In the genomic region with DNA sequence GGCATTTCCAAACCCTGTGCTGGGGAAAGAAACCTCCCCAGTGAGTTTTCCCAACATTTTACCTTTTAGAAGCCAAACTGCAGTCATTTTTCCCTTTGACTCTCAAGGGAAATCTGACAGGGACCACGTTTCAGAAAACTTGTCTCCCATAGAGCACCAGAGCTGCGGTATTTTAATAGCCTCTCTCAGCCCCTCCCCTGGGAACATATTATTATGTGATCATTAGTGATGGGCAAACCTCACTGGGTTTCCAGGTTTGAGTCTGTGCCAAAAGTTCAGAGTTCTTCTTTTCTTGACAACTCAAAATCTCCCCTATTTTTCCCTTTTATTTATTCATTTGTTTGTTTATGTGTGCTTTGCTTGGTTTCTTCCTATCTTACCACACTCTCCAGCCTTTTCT, we compare ENCODE assay signal across 17 cellular contexts. TPM values are rescaled to one million over a fixed set of nuclear protein-coding genes. Genes with fewer than 3 reads are reported as not detected.
A peak's percentile ranks its signal among the peaks of the same experiment; 100 is the strongest.
DNase-seq lines count a peak whose midpoint lies in the region; ATAC-seq, FAIRE-seq and TF ChIP-seq lines count a peak whose summit lies in the region.
"Had no signal": no experiment of that assay in that cellular context is flagged by ENCODE, and none has a peak within 500 bp of the region (broad histone marks: within the 10 kb centered on the region; RNA-seq: fewer than 3 reads in every experiment).

No MANE protein-coding gene starts in this region.

- RAD21 ChIA-PET in GM12878 (lab: Charles Lee; ENCODE audit: unreplicated experiment): no interaction called here

- POLR2A ChIA-PET in GM12878 (lab: Charles Lee): interaction anchor here (1.1 kb wide), 2 partner anchors 28 to 96 kb away, joined by 3 to 6 read pairs; no protein-coding TSS in a partner anchor

- in situ Hi-C loops in GM12878 (cut with MboI): no loop called here
- in situ Hi-C loops in ACHN (cut with HindIII; ENCODE audit: low pct_ligation_motif_present, low pct_unique_long_range_greater_than_20kb, low sequenced_read_pairs): no loop called here

- no peak for FAIRE-seq in GM12878 (lab: Jason Lieb, UNC)
- FAIRE-seq: G401.6, GM12892, H1, HTR-8/SVneo had no signal

- H3K9me3 ChIP-seq in heart right ventricle (peaks cover 0 to 4% (median 0%) of the 10 kb centered on the region in 11 donors), GM12878 (replicated peaks; ENCODE audit: control insufficient read depth, insufficient read depth, low read length) (no peaks in the 10 kb centered on the region), subcutaneous abdominal adipose tissue (ENCODE audit: control insufficient read depth in 5 of 5, low read length in 5 of 5) (peaks cover 0 to 5% (median 0%) of the 10 kb centered on the region in 5 donors)
- H3K9me3 ChIP-seq: HAP-1 had no signal

- H3K4me2 ChIP-seq in GM12878 (ENCODE audit: control insufficient read depth, insufficient read depth): no peak overlapping the region

- no peak for TF ChIP-seq CTCF in heart right ventricle (IDR thresholded peaks at IDR 0.05)
- no peak for TF ChIP-seq CTCF in GM12878 (IDR thresholded peaks at IDR 0.05 in 2 of 3, conservative IDR thresholded peaks at IDR 0.05 in 1 of 3; ENCODE audit: control insufficient read depth in 2 of 3, extremely low read depth in 1 of 3, insufficient read depth in 1 of 3, low read depth in 3 of 3, low read length in 3 of 3)

- no peak overlapping the region for H2AFZ ChIP-seq in GM12878 (ENCODE audit: control insufficient read depth, low read depth, low read length)

- SMC1A ChIA-PET in GM12878 (lab: Charles Lee; ENCODE audit: uncharacterized antibody, unreplicated experiment): no interaction called here

- ATAC-seq in heart right ventricle (no peak), left cardiac atrium (no peak), GM12878 (peak; percentile 28; the same call in 1 of the 3 replicates), GM21737 (IDR thresholded peaks at IDR 0.05; ENCODE audit: unreplicated experiment) (no peak)

- intact Hi-C loops in heart right ventricle (cut with DNase I): no loop called here
- intact Hi-C loops in left cardiac atrium (cut with DNase I): no loop called here
- intact Hi-C loops in GM12878 (cut with micrococcal nuclease; ENCODE audit: unreplicated experiment): no loop called here

- TF ChIP-seq RAD21 in GM12878 (IDR thresholded peaks at IDR 0.05; ENCODE audit: insufficient read depth, low read depth, low read length): no peak

- H3K4me1 ChIP-seq in heart right ventricle: peaks cover 0 to 23% (median 0%) of the 10 kb centered on the region in 9 donors
- no peaks in the 10 kb centered on the region for H3K4me1 ChIP-seq in GM12878 (ENCODE audit: control insufficient read depth, insufficient read depth, low read length)
- H3K4me1 ChIP-seq in subcutaneous abdominal adipose tissue (ENCODE audit: control insufficient read depth in 5 of 5, insufficient read depth in 5 of 5, low read length in 5 of 5): peaks cover 0 to 20% (median 18%) of the 10 kb centered on the region in 5 donors
- H3K4me1 ChIP-seq: HAP-1 had no signal

- no peak for TF ChIP-seq POLR2A in GM12878 (IDR thresholded peaks at IDR 0.05; ENCODE audit: low read depth, low read length)

- H3K27ac ChIP-seq in heart right ventricle (peak overlapping the region in 7 of 10 donors; percentile 32 to 65 (median 53)), GM12878 (ENCODE audit: control insufficient read depth, insufficient read depth) (no peak overlapping the region), subcutaneous abdominal adipose tissue (ENCODE audit: low read depth, low read length) (peak overlapping the region; percentile 72)
- H3K27ac ChIP-seq: C4-2B had no signal

- H4K20me1 ChIP-seq in GM12878 (ENCODE audit: control insufficient read depth, insufficient read depth): no peaks in the 10 kb centered on the region

- WGBS in heart right ventricle, 2 donors: 62 to 63% methylated on average over 2 of the region's 2 CpGs
- WGBS in GM12878 (ENCODE audit: insufficient coverage, insufficient replicate concordance, low lambda C conversion rate, missing lambda C conversion rate): 25% methylated on average over 2 of the region's 2 CpGs

- no peaks in the 10 kb centered on the region for H3K36me3 ChIP-seq in heart right ventricle
- H3K36me3 ChIP-seq in GM12878 (ENCODE audit: control insufficient read depth in 2 of 2, insufficient read depth in 2 of 2, low read length in 1 of 2): no peaks in the 10 kb centered on the region
- no peaks in the 10 kb centered on the region for H3K36me3 ChIP-seq in subcutaneous abdominal adipose tissue (ENCODE audit: control insufficient read depth in 5 of 5, insufficient read depth in 5 of 5, low read length in 5 of 5)
- H3K36me3 ChIP-seq: HAP-1 had no signal

- no peak overlapping the region for H3K4me3 ChIP-seq in heart right ventricle
- no peak overlapping the region for H3K4me3 ChIP-seq in GM12878
- H3K4me3 ChIP-seq in subcutaneous abdominal adipose tissue (ENCODE audit: low read depth in 1 of 5, low read length in 5 of 5): no peak overlapping the region
- H3K4me3 ChIP-seq: HAP-1 had no signal

- no peaks in the 10 kb centered on the region for H3K79me2 ChIP-seq in GM12878 (ENCODE audit: control insufficient read depth, insufficient read depth, low read length)

- CTCF ChIA-PET in GM12878 (lab: Yijun Ruan, JAX): no interaction called here

- no peak overlapping the region for H3K9ac ChIP-seq in GM12878 (ENCODE audit: control insufficient read depth, insufficient read depth, low read length)
- H3K9ac ChIP-seq in subcutaneous abdominal adipose tissue (ENCODE audit: low read length in 5 of 5): no peak overlapping the region

- no TSS peak for BruUV-seq in GM12878 (replicated peaks; lab: Mats Ljungman, UMichigan)

- DNase-seq in heart right ventricle (no peak), left cardiac atrium (no peak), GM12878 (ENCODE audit: low read depth, low spot score) (no peak), renal cortical epithelial cell (ENCODE audit: low read depth) (peak; percentile 28), ACHN (no peak), NCI-H774 (lab: John Stamatoyannopoulos, UW) (no peak)
- DNase-seq: 8988T; CD4-positive, alpha-beta memory T cell; DMS79 had no signal

- TF ChIP-seq EP300 in GM12878 (IDR thresholded peaks at IDR 0.05; ENCODE audit: borderline replicate concordance in 1 of 2, control insufficient read depth in 1 of 2, low read depth in 2 of 2, low read length in 2 of 2): no peak

- peaks cover 0 to 6% (median 0%) of the 10 kb centered on the region in 7 donors for H3K27me3 ChIP-seq in heart right ventricle
- H3K27me3 ChIP-seq in GM12878 (replicated peaks in 1 of 2; ENCODE audit: control insufficient read depth in 2 of 2, insufficient read depth in 2 of 2, low read length in 1 of 2): no peaks in the 10 kb centered on the region
- H3K27me3 ChIP-seq in subcutaneous abdominal adipose tissue (ENCODE audit: control insufficient read depth in 5 of 5, insufficient read depth in 4 of 5, low read length in 5 of 5): no peaks in the 10 kb centered on the region

TF ChIP-seq in GM12878, 131 proteins besides CTCF, POLR2A, EP300 and RAD21 (continues in another document):
- TF ChIP-seq PBX3 (IDR thresholded peaks at IDR 0.05; ENCODE audit: insufficient replicate concordance, low read depth, low read length): no peak
- TF ChIP-seq MTA2 (IDR thresholded peaks at IDR 0.05; ENCODE audit: low read depth): peak; percentile 54; the same call in 1 of the 2 replicates
- TF ChIP-seq ZNF207 (IDR thresholded peaks at IDR 0.05; ENCODE audit: borderline replicate concordance): no peak
- peak; percentile 50 for TF ChIP-seq MEF2B (IDR thresholded peaks at IDR 0.05; ENCODE audit: partially characterized antibody, poor library complexity, severe bottlenecking)

RNA-seq across cellular contexts. Expression of gene BMP2, which starts 36.6 kb away (rescaled TPM):
- total RNA-seq in heart right ventricle (1 to 10 TPM in 9 of 10 donors, under 1 TPM in 1; 0.89 to 3.1 (median 2.4) TPM), left cardiac atrium (1 to 10 TPM; 4.7 to 6.1 TPM), GM12878 (2014; rRNA removed) (0.93 and 1.2 TPM in 2 replicates), GM12878 (2014; rRNA removed; fragmentation: Illumina TruSeq; extraction: Trizol) (0.41 and 0.67 TPM in 2 replicates), GM12878 (2021) (1.4 and 1.5 TPM in 2 replicates), renal cortical epithelial cell (16.7 and 17.2 TPM in 2 replicates)
- polyA plus RNA-seq in heart right ventricle (1 to 10 TPM; 1.0 to 1.5 TPM), GM12878 (2011; rRNA removed) (3.2 and 3.6 TPM in 2 replicates), GM12878 (2014; fragmentation: Illumina TruSeq; extraction: Trizol) (0.90 and 0.93 TPM in 2 replicates), GM12878 (2014; fragmentation: Nextera tagmentation; extraction: Ambion mirVana) (under 1 TPM; 0.57 to 0.74 TPM), GM12878 (2014; rRNA removed) (0.63 and 0.67 TPM in 2 replicates), GM12878 (2016; fragmentation: Nextera tagmentation; extraction: Ambion mirVana) (under 1 TPM; 0.35 to 0.42 TPM)
- 0.42 and 0.66 TPM in 2 replicates for total RNA-seq in GM12878 (2013; cell fraction: nucleolus; rRNA removed)
- not detected for polyA plus RNA-seq in GM12878 (2011; ENCODE audit: low read depth)
- 2.3 and 2.6 TPM in 2 replicates for polyA plus RNA-seq in GM12878 (2011; cell fraction: cytosol; rRNA removed)
- 2.6 and 2.8 TPM in 2 replicates for polyA plus RNA-seq in GM12878 (2011; cell fraction: nucleus; rRNA removed)
- polyA plus RNA-seq in GM12878 (2012): 0.12 and 0.14 TPM in 2 replicates
- polyA minus RNA-seq in GM12878 (2011; rRNA and poly(A)+ RNA removed): 3.6 and 4.2 TPM in 2 replicates
- 2.9 and 4.3 TPM in 2 replicates for polyA minus RNA-seq in GM12878 (2011; cell fraction: cytosol; rRNA and poly(A)+ RNA removed)
- polyA minus RNA-seq in GM12878 (2011; cell fraction: nucleus; rRNA and poly(A)+ RNA removed): 3.1 and 5.1 TPM in 2 replicates
- total RNA-seq: CD4-positive, alpha-beta memory T cell had no signal
- polyA plus RNA-seq: CD4-positive, alpha-beta memory T cell had no signal
